1 cellular context compared by ENCODE assay signal in genomic region chr5:180093651-180094382, GRCh38.
TF ChIP-seq lines count a peak whose summit lies in the region.

No MANE protein-coding gene starts in this region.

TF ChIP-seq in K562, 482 proteins besides CTCF, POLR2A, EP300 and RAD21 (continued from another document and continues in another):
- TF ChIP-seq MGA (IDR thresholded peaks at IDR 0.05), result peak; percentile 70
- TF ChIP-seq ZNF12 (CRISPR knock-in tag; IDR thresholded peaks at IDR 0.05), result 0 out of 2 replicates have a peak, but pooled peaks have one; percentile 46
- TF ChIP-seq GATA2 (CRISPR knock-in tag; IDR thresholded peaks at IDR 0.05), result peak; percentile 95
- TF ChIP-seq TEAD1 (CRISPR knock-in tag; IDR thresholded peaks at IDR 0.05), result peak in 1 of 2 experiments; percentile 75; a peak in 2 of 4 replicates
- TF ChIP-seq, protein P1, sequence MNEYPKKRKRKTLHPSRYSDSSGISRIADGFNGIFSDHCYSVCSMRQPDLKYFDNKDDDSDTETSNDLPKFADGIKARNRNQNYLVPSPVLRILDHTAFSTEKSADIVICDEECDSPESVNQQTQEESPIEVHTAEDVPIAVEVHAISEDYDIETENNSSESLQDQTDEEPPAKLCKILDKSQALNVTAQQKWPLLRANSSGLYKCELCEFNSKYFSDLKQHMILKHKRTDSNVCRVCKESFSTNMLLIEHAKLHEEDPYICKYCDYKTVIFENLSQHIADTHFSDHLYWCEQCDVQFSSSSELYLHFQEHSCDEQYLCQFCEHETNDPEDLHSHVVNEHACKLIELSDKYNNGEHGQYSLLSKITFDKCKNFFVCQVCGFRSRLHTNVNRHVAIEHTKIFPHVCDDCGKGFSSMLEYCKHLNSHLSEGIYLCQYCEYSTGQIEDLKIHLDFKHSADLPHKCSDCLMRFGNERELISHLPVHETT (CRISPR knock-in tag; conservative IDR thresholded peaks at IDR 0.05 in 1 of 2, IDR thresholded peaks at IDR 0.05 in 1 of 2), result peak in 1 of 2 experiments; percentile 73; a peak in 2 of 4 replicates
- TF ChIP-seq NCOA1 (IDR thresholded peaks at IDR 0.05; ENCODE audit: low read depth), result peak; percentile 86
- peak; percentile 98 for TF ChIP-seq CXXC5 (CRISPR knock-in tag; IDR thresholded peaks at IDR 0.05)
- peak; percentile 96 for TF ChIP-seq NBN (IDR thresholded peaks at IDR 0.05; ENCODE audit: low read depth)
- no peak for TF ChIP-seq GATAD2A (IDR thresholded peaks at IDR 0.05)
- peak; percentile 75; the same call in 1 of the 2 replicates for TF ChIP-seq PHB2 (IDR thresholded peaks at IDR 0.05; ENCODE audit: low read depth)
- peak; percentile 65; the same call in 1 of the 2 replicates for TF ChIP-seq SP1 (CRISPR knock-in tag; IDR thresholded peaks at IDR 0.05)
- TF ChIP-seq FOXJ3 (CRISPR knock-in tag; IDR thresholded peaks at IDR 0.05), result no peak
- TF ChIP-seq RAD51 (IDR thresholded peaks at IDR 0.05; ENCODE audit: borderline replicate concordance, low read depth), result peak; percentile 29; the same call in 1 of the 2 replicates
- TF ChIP-seq XRCC5 (IDR thresholded peaks at IDR 0.05; ENCODE audit: low read depth, low read length), result peak; percentile 65
- TF ChIP-seq, protein P2, sequence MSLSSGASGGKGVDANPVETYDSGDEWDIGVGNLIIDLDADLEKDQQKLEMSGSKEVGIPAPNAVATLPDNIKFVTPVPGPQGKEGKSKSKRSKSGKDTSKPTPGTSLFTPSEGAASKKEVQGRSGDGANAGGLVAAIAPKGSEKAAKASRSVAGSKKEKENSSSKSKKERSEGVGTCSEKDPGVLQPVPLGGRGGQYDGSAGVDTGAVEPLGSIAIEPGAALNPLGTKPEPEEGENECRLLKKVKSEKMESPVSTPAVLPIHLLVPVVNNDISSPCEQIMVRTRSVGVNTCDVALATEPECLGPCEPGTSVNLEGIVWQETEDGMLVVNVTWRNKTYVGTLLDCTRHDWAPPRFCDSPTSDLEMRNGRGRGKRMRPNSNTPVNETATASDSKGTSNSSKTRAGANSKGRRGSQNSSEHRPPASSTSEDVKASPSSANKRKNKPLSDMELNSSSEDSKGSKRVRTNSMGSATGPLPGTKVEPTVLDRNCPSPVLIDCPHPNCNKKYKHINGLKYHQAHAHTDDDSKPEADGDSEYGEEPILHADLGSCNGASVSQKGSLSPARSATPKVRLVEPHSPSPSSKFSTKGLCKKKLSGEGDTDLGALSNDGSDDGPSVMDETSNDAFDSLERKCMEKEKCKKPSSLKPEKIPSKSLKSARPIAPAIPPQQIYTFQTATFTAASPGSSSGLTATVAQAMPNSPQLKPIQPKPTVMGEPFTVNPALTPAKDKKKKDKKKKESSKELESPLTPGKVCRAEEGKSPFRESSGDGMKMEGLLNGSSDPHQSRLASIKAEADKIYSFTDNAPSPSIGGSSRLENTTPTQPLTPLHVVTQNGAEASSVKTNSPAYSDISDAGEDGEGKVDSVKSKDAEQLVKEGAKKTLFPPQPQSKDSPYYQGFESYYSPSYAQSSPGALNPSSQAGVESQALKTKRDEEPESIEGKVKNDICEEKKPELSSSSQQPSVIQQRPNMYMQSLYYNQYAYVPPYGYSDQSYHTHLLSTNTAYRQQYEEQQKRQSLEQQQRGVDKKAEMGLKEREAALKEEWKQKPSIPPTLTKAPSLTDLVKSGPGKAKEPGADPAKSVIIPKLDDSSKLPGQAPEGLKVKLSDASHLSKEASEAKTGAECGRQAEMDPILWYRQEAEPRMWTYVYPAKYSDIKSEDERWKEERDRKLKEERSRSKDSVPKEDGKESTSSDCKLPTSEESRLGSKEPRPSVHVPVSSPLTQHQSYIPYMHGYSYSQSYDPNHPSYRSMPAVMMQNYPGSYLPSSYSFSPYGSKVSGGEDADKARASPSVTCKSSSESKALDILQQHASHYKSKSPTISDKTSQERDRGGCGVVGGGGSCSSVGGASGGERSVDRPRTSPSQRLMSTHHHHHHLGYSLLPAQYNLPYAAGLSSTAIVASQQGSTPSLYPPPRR (CRISPR knock-in tag; IDR thresholded peaks at IDR 0.05; ENCODE audit: borderline replicate concordance), result peak; percentile 70; the same call in 1 of the 2 replicates
- TF ChIP-seq, protein P3, sequence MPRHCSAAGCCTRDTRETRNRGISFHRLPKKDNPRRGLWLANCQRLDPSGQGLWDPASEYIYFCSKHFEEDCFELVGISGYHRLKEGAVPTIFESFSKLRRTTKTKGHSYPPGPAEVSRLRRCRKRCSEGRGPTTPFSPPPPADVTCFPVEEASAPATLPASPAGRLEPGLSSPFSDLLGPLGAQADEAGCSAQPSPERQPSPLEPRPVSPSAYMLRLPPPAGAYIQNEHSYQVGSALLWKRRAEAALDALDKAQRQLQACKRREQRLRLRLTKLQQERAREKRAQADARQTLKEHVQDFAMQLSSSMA (CRISPR knock-in tag; IDR thresholded peaks at IDR 0.05), result 0 out of 2 replicates have a peak, but pooled peaks have one; percentile 35
- TF ChIP-seq CREB3 (tag; conservative IDR thresholded peaks at IDR 0.05; ENCODE audit: low read depth), result 0 out of 2 replicates have a peak, but pooled peaks have one; percentile 58
- TF ChIP-seq SMC3 (conservative IDR thresholded peaks at IDR 0.05; ENCODE audit: insufficient read depth, low read depth, low read length), result no peak
- peak; percentile 93 for TF ChIP-seq ZNF644 (tag; IDR thresholded peaks at IDR 0.05; ENCODE audit: low read depth)
- TF ChIP-seq HNRNPUL1 (IDR thresholded peaks at IDR 0.05; ENCODE audit: low read length), result 0 out of 2 replicates have a peak, but pooled peaks have one; percentile 62
- TF ChIP-seq NONO (IDR thresholded peaks at IDR 0.05; ENCODE audit: low read depth in 2 of 2, low read length in 1 of 2), result peak in 1 of 2 experiments; percentile 80; a peak in 1 of 4 replicates
- no peak for TF ChIP-seq SETDB1 (IDR thresholded peaks at IDR 0.05; ENCODE audit: low read length)
- peak; percentile 92 for TF ChIP-seq ZNF584 (CRISPR knock-in tag; IDR thresholded peaks at IDR 0.05; ENCODE audit: low read depth)
- TF ChIP-seq BRD9 (IDR thresholded peaks at IDR 0.05; ENCODE audit: low read depth, partially characterized antibody), result peak; percentile 34
- TF ChIP-seq CC2D1A (IDR thresholded peaks at IDR 0.05), result peak; percentile 85
- peak; percentile 91; the same call in 1 of the 2 replicates for TF ChIP-seq OTX1 (CRISPR knock-in tag; IDR thresholded peaks at IDR 0.05)
- peak; percentile 94 for TF ChIP-seq VEZF1 (CRISPR knock-in tag; IDR thresholded peaks at IDR 0.05)
- TF ChIP-seq DDX20 (tag; IDR thresholded peaks at IDR 0.05; ENCODE audit: low read depth), result peak; percentile 74
- TF ChIP-seq ZNF384 (IDR thresholded peaks at IDR 0.05; ENCODE audit: low read depth, low read length), result peak; percentile 57
- peak; percentile 88 for TF ChIP-seq L3MBTL2 (IDR thresholded peaks at IDR 0.05)
- peak; percentile 87 for TF ChIP-seq MTA3 (IDR thresholded peaks at IDR 0.05; ENCODE audit: borderline replicate concordance)
- no peak for TF ChIP-seq NFXL1 (CRISPR knock-in tag; IDR thresholded peaks at IDR 0.05)
- TF ChIP-seq EHMT2 (IDR thresholded peaks at IDR 0.05), result no peak
- 0 out of 2 replicates have a peak, but pooled peaks have one; percentile 33 for TF ChIP-seq HCFC1 (IDR thresholded peaks at IDR 0.05; ENCODE audit: low read depth, low read length)
- TF ChIP-seq ELF4 (CRISPR knock-in tag; IDR thresholded peaks at IDR 0.05), result peak; percentile 96
